In genomic region chr7:147014596-147014995, GRCh38 we compare ENCODE assay signal across 25 cellular contexts.
A peak's percentile ranks its signal among the peaks of the same experiment; 100 is the strongest.
DNase-seq lines count a peak whose midpoint lies in the region; TF ChIP-seq lines count a peak whose summit lies in the region.
"Had no signal": no experiment of that assay in that cellular context is flagged by ENCODE, and none has a peak within 500 bp of the region (broad histone marks: within the 10 kb centered on the region; RNA-seq: fewer than 3 reads in every experiment).

No MANE protein-coding gene starts in this region.

- H3K4me3 ChIP-seq in A673 (ENCODE audit: low read depth, low read length, poor library complexity, severe bottlenecking): no peak overlapping the region
- no peak overlapping the region for H3K4me3 ChIP-seq in fibroblast of pulmonary artery (replicated peaks; ENCODE audit: low read depth, low read length)
- H3K4me3 ChIP-seq: BLaER1, colonic mucosa, right atrium auricular region had no signal

- TF ChIP-seq CTCF in A673 (conservative IDR thresholded peaks at IDR 0.05; ENCODE audit: low read depth, low read length): no peak
- TF ChIP-seq CTCF in fibroblast of pulmonary artery (IDR thresholded peaks at IDR 0.05; ENCODE audit: low read length, missing control alignments): no peak

- no peaks in the 10 kb centered on the region for H3K27me3 ChIP-seq in A673 (replicated peaks; ENCODE audit: insufficient read depth, low read depth, low read length, poor library complexity)
- H3K27me3 ChIP-seq: BLaER1, colonic mucosa, right atrium auricular region had no signal

- BruUV-seq in A673 (replicated peaks; lab: Mats Ljungman, UMichigan): no TSS peak

- peak overlapping the region; percentile 66 for H3K27ac ChIP-seq in A673 (ENCODE audit: low read depth, low read length, poor library complexity, severe bottlenecking)
- H3K27ac ChIP-seq: BLaER1, colonic mucosa, parathyroid adenoma, right atrium auricular region had no signal

- H3K4me1 ChIP-seq in A673 (ENCODE audit: insufficient read depth, low read length, poor library complexity, severe bottlenecking): peaks cover 43% of the 10 kb centered on the region
- H3K4me1 ChIP-seq: colonic mucosa, parathyroid adenoma, right atrium auricular region had no signal

- CTCF ChIA-PET in A673 (lab: Charles Lee): no interaction called here

- DNase-seq in A673 (ENCODE audit: low spot score): peak; percentile 91
- peak; percentile 20 for DNase-seq in GM03348 (ENCODE audit: low spot score)
- peak; percentile 8 for DNase-seq in RKO (ENCODE audit: low spot score)
- DNase-seq in fibroblast of pulmonary artery (ENCODE audit: low read depth): peak; percentile 41
- no peak for DNase-seq in T1000 (lab: John Stamatoyannopoulos, UW)
- no peak for DNase-seq in NCI-H1694 (lab: John Stamatoyannopoulos, UW)
- DNase-seq in glomerular visceral epithelial cell (ENCODE audit: extremely low spot score): no peak
- DNase-seq: ACHN; activated CD4-positive, alpha-beta T cell treated with anti-CD3 and anti-CD28 coated beads, Interleukin-2, amount 10 ng/mL, durations not matched to agents 24 days and 14 days; activated CD8-positive, alpha-beta memory T cell treated with anti-CD3 and anti-CD28 coated beads for 24 hours; activated naive CD4-positive, alpha-beta T cell treated with anti-CD3 and anti-CD28 coated beads, Interleukin-2, amount 50 U/mL, for 16 hours; activated T-cell treated with anti-CD3 and anti-CD28 coated beads for 4 hours; colonic mucosa; effector CD8-positive, alpha-beta T cell; H9; MV-4-11; NCI-H1694 treated with DMSO at 0.1 percent for 48 hours; NCI-H2227 treated with DMSO at 0.1 percent for 48 hours; nephron progenitor cell; SIG-M5; stimulated activated CD4-positive, alpha-beta T cell treated with anti-CD3 and anti-CD28 coated beads, Interleukin-2, amount 100 ng/mL, for 24 hours; T-helper 9 cell had no signal

- no peaks in the 10 kb centered on the region for H3K9me3 ChIP-seq in A673 (ENCODE audit: low read depth, low read length, poor library complexity, severe bottlenecking)
- H3K9me3 ChIP-seq: BLaER1, colonic mucosa, right atrium auricular region had no signal

- no peaks in the 10 kb centered on the region for H3K36me3 ChIP-seq in A673 (ENCODE audit: insufficient read depth, low read length, poor library complexity, severe bottlenecking)
- H3K36me3 ChIP-seq: BLaER1, colonic mucosa, right atrium auricular region had no signal

- intact Hi-C loops in A673 (cut with micrococcal nuclease; ENCODE audit: unreplicated experiment): no loop called here

- POLR2A ChIA-PET in A673 (lab: Charles Lee; ENCODE audit: low non-redundant PET): no interaction called here

Comparison
In these comparisons a context has a peak if more than half of its experiments do, and no peak if none do; other contexts are left out.
1. DNase-seq: peak in A673 (single experiment), GM03348 (single experiment), RKO (single experiment) and fibroblast of pulmonary artery (single experiment); none in T1000 (single experiment), NCI-H1694 (single experiment) and glomerular visceral epithelial cell (single experiment).